25 cellular contexts compared by ENCODE assay signal in the genomic region with DNA sequence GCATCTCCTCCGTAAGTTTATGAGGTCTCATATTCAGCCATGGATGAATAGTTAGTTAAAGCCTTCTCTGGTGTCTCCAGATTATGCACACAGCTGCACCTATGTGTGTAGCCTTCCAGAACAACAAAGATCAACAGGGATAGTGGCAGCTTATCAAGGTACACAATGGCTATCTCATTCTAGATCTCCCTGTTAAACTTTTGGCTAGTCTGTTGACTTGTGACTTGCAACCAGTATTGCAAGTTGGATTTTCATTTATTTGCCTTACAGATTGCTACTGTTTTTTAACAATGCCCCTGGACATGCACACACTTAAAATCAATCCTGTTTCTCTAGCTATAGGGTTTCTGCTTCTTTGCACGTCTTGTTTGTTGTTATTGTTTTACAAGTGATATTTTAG.
"Had no signal": no experiment of that assay in that cellular context is flagged by ENCODE, and none has a peak within 500 bp of the region (broad histone marks: within the 10 kb centered on the region; RNA-seq: fewer than 3 reads in every experiment).

No MANE protein-coding gene starts in this region.

- H3K36me3 Mint-ChIP-seq: activated CD4-positive, alpha-beta memory T cell treated with anti-CD3 and anti-CD28 coated beads for 36 hours; brain; T-cell had no signal

- DNase-seq: activated CD4-positive, alpha-beta memory T cell treated with anti-CD3 and anti-CD28 coated beads for 36 hours; activated CD4-positive, alpha-beta T cell treated with anti-CD3 and anti-CD28 coated beads, Interleukin-2, amount 10 ng/mL, durations not matched to agents 7 days and 5 days; activated CD4-positive, CD25-positive, alpha-beta regulatory T cell; activated gamma-delta T cell; activated naive CD4-positive, alpha-beta T cell treated with anti-CD3 and anti-CD28 coated beads for 36 hours; activated T-cell treated with anti-CD3 and anti-CD28 coated beads for 4 hours; activated T-cell treated with anti-CD3 and anti-CD28 coated beads, Interleukin-2, amount 50 U/mL, for 48 hours; amygdala; Kasumi-1; KBM-7; NCI-H1048; NCI-H146; NCI-H2081; NCI-H446 treated with DMSO at 0.1 percent for 48 hours; NCI-H526 treated with DMSO at 0.1 percent for 48 hours; NCI-H82; PC-3; SHP77; T-cell; T-helper 2 cell; T1000 had no signal

- H3K4me3 Mint-ChIP-seq: activated CD4-positive, alpha-beta memory T cell treated with anti-CD3 and anti-CD28 coated beads for 36 hours; activated CD4-positive, alpha-beta T cell treated with anti-CD3 and anti-CD28 coated beads, Interleukin-2, amount 10 ng/mL, durations not matched to agents 7 days and 5 days; activated naive CD4-positive, alpha-beta T cell treated with anti-CD3 and anti-CD28 coated beads for 36 hours; activated naive CD8-positive, alpha-beta T cell; activated T-helper 17 cell treated with anti-CD3 and anti-CD28 coated beads, Interleukin-2, amount 50 U/mL, for 72 hours; brain; central memory CD8-positive, alpha-beta T cell; T-cell had no signal

- H3K4me1 Mint-ChIP-seq: activated CD4-positive, alpha-beta T cell treated with anti-CD3 and anti-CD28 coated beads, Interleukin-2, amount 10 ng/mL, durations not matched to agents 7 days and 5 days; activated T-helper 17 cell treated with anti-CD3 and anti-CD28 coated beads, Interleukin-2, amount 50 U/mL, for 72 hours; brain; central memory CD8-positive, alpha-beta T cell; T-cell had no signal

- ATAC-seq: activated T-helper 17 cell treated with anti-CD3 and anti-CD28 coated beads, Interleukin-2, amount 50 U/mL, for 72 hours; PC-3; T-cell had no signal

- H3K27ac Mint-ChIP-seq: activated CD4-positive, alpha-beta memory T cell treated with anti-CD3 and anti-CD28 coated beads for 36 hours; activated CD4-positive, alpha-beta T cell treated with anti-CD3 and anti-CD28 coated beads, Interleukin-2, amount 10 ng/mL, durations not matched to agents 7 days and 5 days; activated naive CD4-positive, alpha-beta T cell treated with anti-CD3 and anti-CD28 coated beads for 36 hours; activated naive CD8-positive, alpha-beta T cell; activated T-helper 17 cell treated with anti-CD3 and anti-CD28 coated beads, Interleukin-2, amount 50 U/mL, for 72 hours; brain; T-cell had no signal

- H3K27me3 Mint-ChIP-seq: brain had no signal
